In the genomic region with DNA sequence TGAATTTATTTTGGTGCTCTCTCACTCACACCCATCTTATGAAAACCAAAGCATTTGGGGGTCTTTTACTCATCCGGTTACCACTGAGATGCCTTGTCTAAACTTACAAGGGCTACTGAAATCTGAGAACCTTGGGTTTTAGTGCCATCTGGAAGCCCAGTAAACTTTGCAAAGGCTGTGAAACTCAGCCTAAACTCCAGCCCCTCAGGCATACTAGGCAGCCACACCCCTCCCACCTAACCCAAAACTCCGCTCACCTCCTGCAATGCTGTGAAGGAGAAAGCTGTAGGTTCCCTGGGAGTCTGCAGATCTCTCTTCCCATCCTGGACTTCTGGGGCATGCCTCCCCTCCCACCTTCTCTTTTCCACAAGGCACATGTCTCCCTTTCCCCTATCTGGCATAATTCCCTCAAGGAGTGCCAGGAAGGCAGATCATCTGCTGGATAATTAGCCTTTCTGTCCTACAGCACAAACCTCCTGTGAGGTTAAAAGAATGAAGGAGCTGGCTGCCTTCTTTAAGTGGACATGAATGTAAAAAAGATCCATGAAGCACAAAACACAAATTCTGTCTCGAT, we compare ENCODE assay signal across 19 cellular contexts.
A peak's percentile ranks its signal among the peaks of the same experiment; 100 is the strongest.
DNase-seq lines count a peak whose midpoint lies in the region; ATAC-seq and TF ChIP-seq lines count a peak whose summit lies in the region.
"Had no signal": no experiment of that assay in that cellular context is flagged by ENCODE, and none has a peak within 500 bp of the region (broad histone marks: within the 10 kb centered on the region; RNA-seq: fewer than 3 reads in every experiment).

No MANE protein-coding gene starts in this region.

- peaks cover 6% of the 10 kb centered on the region for H3K27me3 Mint-ChIP-seq in neural crest cell (ENCODE audit: low read depth)

- H3K36me3 ChIP-seq in Loucy (ENCODE audit: insufficient read depth, low read length) (no peaks in the 10 kb centered on the region), esophagus squamous epithelium (no peaks in the 10 kb centered on the region), HAP-1 (replicated peaks) (no peaks in the 10 kb centered on the region)
- H3K36me3 ChIP-seq: lower lobe of right lung, thoracic aorta had no signal

- WGBS in esophagus squamous epithelium, 2 donors: 31 to 44% methylated on average over 3 of the region's 3 CpGs

- H3K4me3 Mint-ChIP-seq in neural crest cell: no peak overlapping the region
- H3K4me3 Mint-ChIP-seq: activated naive CD4-positive, alpha-beta T cell treated with anti-CD3 and anti-CD28 coated beads, Interleukin-2, amount 10 ng/mL, durations not matched to agents 7 days and 5 days; CD8-positive, alpha-beta memory T cell had no signal

- peaks cover 2% of the 10 kb centered on the region for H3K9me3 Mint-ChIP-seq in neural crest cell
- H3K9me3 Mint-ChIP-seq: activated naive CD4-positive, alpha-beta T cell treated with anti-CD3 and anti-CD28 coated beads, Interleukin-2, amount 10 ng/mL, durations not matched to agents 7 days and 5 days; CD8-positive, alpha-beta memory T cell had no signal

- peaks cover 10% of the 10 kb centered on the region for H3K4me1 Mint-ChIP-seq in neural crest cell
- H3K4me1 Mint-ChIP-seq: activated naive CD4-positive, alpha-beta T cell treated with anti-CD3 and anti-CD28 coated beads, Interleukin-2, amount 10 ng/mL, durations not matched to agents 7 days and 5 days; CD8-positive, alpha-beta memory T cell had no signal

- H4K20me1 ChIP-seq in Loucy (ENCODE audit: insufficient read depth, low read length, poor library complexity, severe bottlenecking): no peaks in the 10 kb centered on the region

- H3K79me2 ChIP-seq in Loucy (ENCODE audit: insufficient read depth, low read length): no peaks in the 10 kb centered on the region

- 0 out of 2 replicates have a peak overlapping the region, but pooled peaks have one; percentile 25 for H2AFZ ChIP-seq in Loucy (ENCODE audit: low read length)

- peak overlapping the region; percentile 35 for H3K27ac Mint-ChIP-seq in neural crest cell (ENCODE audit: unreplicated experiment)
- H3K27ac Mint-ChIP-seq: activated naive CD4-positive, alpha-beta T cell treated with anti-CD3 and anti-CD28 coated beads, Interleukin-2, amount 10 ng/mL, durations not matched to agents 7 days and 5 days; CD8-positive, alpha-beta memory T cell had no signal

- H3K27ac ChIP-seq in esophagus squamous epithelium: peak overlapping the region in 3 of 4 donors; percentile 3 to 57 (median 19)
- H3K27ac ChIP-seq: lower lobe of right lung had no signal

- no peaks in the 10 kb centered on the region for H3F3A ChIP-seq in Loucy (ENCODE audit: low read depth)

- no peak for TF ChIP-seq CTCF in Loucy (conservative IDR thresholded peaks at IDR 0.05; ENCODE audit: low read length)
- no peak for TF ChIP-seq CTCF in esophagus squamous epithelium (IDR thresholded peaks at IDR 0.05)
- TF ChIP-seq CTCF in neural crest cell (conservative IDR thresholded peaks at IDR 0.05): no peak

- DNase-seq in Caki2 (ENCODE audit: low read depth): peak; percentile 28
- DNase-seq in esophagus squamous epithelium (lab: John Stamatoyannopoulos, UW): no peak
- DNase-seq in neural crest cell (ENCODE audit: low read depth, low spot score): no peak
- no peak for DNase-seq in HAP-1 (ENCODE audit: low spot score in 2 of 2)
- no peak for DNase-seq in hepatic stellate cell (ENCODE audit: low spot score)
- no peak for DNase-seq in amygdala (lab: John Stamatoyannopoulos, UW)
- DNase-seq: ACHN; activated CD8-positive, alpha-beta memory T cell treated with anti-CD3 and anti-CD28 coated beads, Interleukin-2, amount 50 U/mL, for 4 hours; activated naive CD4-positive, alpha-beta T cell treated with anti-CD3 and anti-CD28 coated beads, Interleukin-2, amount 10 ng/mL, durations not matched to agents 7 days and 5 days; CD8-positive, alpha-beta memory T cell; GF-D8; lower lobe of right lung; NCI-H1092 treated with DMSO at 0.1 percent for 48 hours; SIG-M5; stimulated activated CD4-positive, alpha-beta T cell treated with anti-CD3 and anti-CD28 coated beads, Interleukin-4, amount 100 ng/mL, for 4 hours had no signal

- H3K36me3 Mint-ChIP-seq in neural crest cell (ENCODE audit: low read depth): no peaks in the 10 kb centered on the region
- H3K36me3 Mint-ChIP-seq: activated naive CD4-positive, alpha-beta T cell treated with anti-CD3 and anti-CD28 coated beads, Interleukin-2, amount 10 ng/mL, durations not matched to agents 7 days and 5 days; CD8-positive, alpha-beta memory T cell had no signal

- H3K4me3 ChIP-seq in Loucy (ENCODE audit: low read length, poor library complexity, severe bottlenecking) (no peak overlapping the region), esophagus squamous epithelium (no peak overlapping the region), HAP-1 (no peak overlapping the region)
- H3K4me3 ChIP-seq: lower lobe of right lung, thoracic aorta had no signal

- no peak for ATAC-seq in HG03460 (IDR thresholded peaks at IDR 0.05; ENCODE audit: unreplicated experiment)
- ATAC-seq: activated CD4-positive, CD25-positive, alpha-beta regulatory T cell treated with anti-CD3 and anti-CD28 coated beads, Interleukin-2, amount 50 U/mL, for 24 hours; lower lobe of right lung had no signal

- H3K27me3 ChIP-seq in Loucy (ENCODE audit: insufficient read depth, low read length, poor library complexity, severe bottlenecking) (no peaks in the 10 kb centered on the region), esophagus squamous epithelium (no peaks in the 10 kb centered on the region), HAP-1 (ENCODE audit: low read depth) (0 out of 2 replicates have a peak, but pooled peaks cover 3% of the 10 kb centered on the region)

- no peak for TF ChIP-seq POLR2A in esophagus squamous epithelium (IDR thresholded peaks at IDR 0.05)

- H3K4me2 ChIP-seq in Loucy (ENCODE audit: low read depth, low read length, poor library complexity, severe bottlenecking): no peak overlapping the region

- H3K9me2 ChIP-seq in Loucy (replicated peaks; ENCODE audit: low read depth, low read length): no peaks in the 10 kb centered on the region

- no peak overlapping the region for H3K9ac ChIP-seq in Loucy (ENCODE audit: low read depth, low read length, poor library complexity, severe bottlenecking)

- H3K9me3 ChIP-seq in Loucy (ENCODE audit: insufficient read depth, low read depth, low read length) (no peaks in the 10 kb centered on the region), esophagus squamous epithelium (no peaks in the 10 kb centered on the region), HAP-1 (no peaks in the 10 kb centered on the region)
- H3K9me3 ChIP-seq: lower lobe of right lung, thoracic aorta had no signal

- intact Hi-C loops in esophagus squamous epithelium (cut with DNase I): loop anchor here (10.0 kb wide), 2 partner anchors 225 to 795 kb away; no protein-coding TSS in a partner anchor

- no peaks in the 10 kb centered on the region for H3K4me1 ChIP-seq in Loucy (ENCODE audit: insufficient read depth, low read length, poor library complexity, severe bottlenecking)
- H3K4me1 ChIP-seq in esophagus squamous epithelium: peaks cover 4 to 21% (median 5%) of the 10 kb centered on the region in 3 donors
- no peaks in the 10 kb centered on the region for H3K4me1 ChIP-seq in HAP-1
- H3K4me1 ChIP-seq: lower lobe of right lung had no signal

- in situ Hi-C loops in Caki2 (cut with HindIII; ENCODE audit: low pct_unique_long_range_greater_than_20kb, low sequenced_read_pairs): no loop called here
- in situ Hi-C loops in HAP-1 (cut with MboI; ENCODE audit: low sequenced_read_pairs): loop anchor here (10.0 kb wide), 1 partner anchor 205 kb away; no protein-coding TSS in a partner anchor
